In genomic region chr12:117188961-117189724, GRCh38 we compare ENCODE assay signal across 8 cellular contexts. TPM values are rescaled to one million over a fixed set of nuclear protein-coding genes. Genes with fewer than 3 reads are reported as not detected.
DNase-seq lines count a peak whose midpoint lies in the region; ATAC-seq, FAIRE-seq and TF ChIP-seq lines count a peak whose summit lies in the region.

No MANE protein-coding gene starts in this region.

- no peaks in the 10 kb centered on the region for H3K27me3 ChIP-seq in BE2C
- H3K27me3 ChIP-seq in skeletal muscle satellite cell (ENCODE audit: control insufficient read depth, insufficient read depth, low read length) = no peaks in the 10 kb centered on the region

- peaks cover 13% of the 10 kb centered on the region for H3K4me1 Mint-ChIP-seq in MCF 10A (ENCODE audit: insufficient read depth, unreplicated experiment)

- H3K4me3 ChIP-seq in BE2C (ENCODE audit: low read depth, low read length) (peak overlapping the region; percentile 98), skeletal muscle satellite cell (ENCODE audit: low read length) (peak overlapping the region; percentile 77)

- H3K36me3 ChIP-seq in BE2C (peaks cover 23% of the 10 kb centered on the region), skeletal muscle satellite cell (ENCODE audit: insufficient read depth, low read length) (peaks cover 4% of the 10 kb centered on the region)

- ATAC-seq in HG02763 (IDR thresholded peaks at IDR 0.05; ENCODE audit: unreplicated experiment) = no peak
- ATAC-seq in HG03565 (IDR thresholded peaks at IDR 0.05; ENCODE audit: unreplicated experiment) = no peak

- H3K4me1 ChIP-seq in BE2C = no peaks in the 10 kb centered on the region
- peaks cover 10% of the 10 kb centered on the region for H3K4me1 ChIP-seq in skeletal muscle satellite cell (ENCODE audit: control insufficient read depth, insufficient read depth, low read length)

- DNase-seq in BE2C (no peak), HTR-8/SVneo (ENCODE audit: insufficient read length, low spot score) (no peak), MCF 10A (ENCODE audit: unreplicated experiment) (peak; percentile 7), islet precursor cell (peak; percentile 70), NK-92 (lab: John Stamatoyannopoulos, UW; ENCODE audit: unreplicated experiment) (no peak)

- H3K4me2 ChIP-seq in skeletal muscle satellite cell (ENCODE audit: low read length) = peak overlapping the region; percentile 87

- no TSS peak for BruUV-seq in MCF 10A (replicated peaks; lab: Mats Ljungman, UMichigan)

- H3K36me3 Mint-ChIP-seq in MCF 10A (ENCODE audit: insufficient read depth, unreplicated experiment) = peaks cover 29% of the 10 kb centered on the region

- peak overlapping the region; percentile 69 for H3K9ac ChIP-seq in skeletal muscle satellite cell (ENCODE audit: low read depth, low read length)

- POLR2A ChIA-PET in MCF 10A (lab: Yijun Ruan, JAX) = interaction anchor here (0.6 to 2.1 kb wide), 7 partner anchors 8 to 843 kb away, joined by 3 to 4 read pairs (median 3); partner anchors contain the start of gene RFC5

- CTCF ChIA-PET in MCF 10A (lab: Yijun Ruan, JAX) = interaction anchor here (0.6 to 0.7 kb wide), 3 partner anchors 13 to 568 kb away, joined by 3 to 4 read pairs (median 3); no protein-coding TSS in a partner anchor

- no peak for TF ChIP-seq CTCF in BE2C (IDR thresholded peaks at IDR 0.05; ENCODE audit: low read depth, low read length)
- no peak for TF ChIP-seq CTCF in MCF 10A (IDR thresholded peaks at IDR 0.05; ENCODE audit: unreplicated experiment)

- peak overlapping the region; percentile 84 for H3K4me3 Mint-ChIP-seq in MCF 10A (ENCODE audit: unreplicated experiment)

- intact Hi-C loops in MCF 10A (cut with micrococcal nuclease) = no loop called here

- H3K9me3 Mint-ChIP-seq in MCF 10A (ENCODE audit: unreplicated experiment) = no peaks in the 10 kb centered on the region

- no peaks in the 10 kb centered on the region for H3K27me3 Mint-ChIP-seq in MCF 10A (ENCODE audit: insufficient read depth, unreplicated experiment)

- FAIRE-seq in HTR-8/SVneo (lab: Jason Lieb, UNC) = peak; percentile 9

- peak overlapping the region; percentile 84 for H3K27ac Mint-ChIP-seq in MCF 10A (ENCODE audit: low read depth, unreplicated experiment)

- H3K9me3 ChIP-seq in BE2C (no peaks in the 10 kb centered on the region), skeletal muscle satellite cell (replicated peaks; ENCODE audit: low read length) (no peaks in the 10 kb centered on the region)

RNA-seq across cellular contexts. Expression of gene FBXO21, which starts 1.1 kb away (rescaled TPM):
- 36.9 TPM for polyA plus RNA-seq in BE2C (2012; ENCODE audit: insufficient read depth, insufficient read length, low read depth)
- total RNA-seq in MCF 10A (2022) = 33.4 and 45.3 TPM in 2 replicates
- total RNA-seq in skeletal muscle satellite cell (2012; rRNA removed) = 43.6 and 46.5 TPM in 2 replicates

Comparison
In these comparisons a context has a peak if more than half of its experiments do, and no peak if none do; other contexts are left out.
1. DNase-seq: peak in MCF 10A (single experiment) and islet precursor cell (single experiment); none in BE2C (single experiment), HTR-8/SVneo (single experiment) and NK-92 (single experiment).